In genomic region chr19:55086730-55087541, GRCh38 we compare ENCODE assay signal across 9 cellular contexts. TPM values are rescaled to one million over a fixed set of nuclear protein-coding genes. Genes with fewer than 3 reads are reported as not detected.
DNase-seq lines count a peak whose midpoint lies in the region; ATAC-seq and FAIRE-seq lines count a peak whose summit lies in the region.
"Had no signal": no experiment of that assay in that cellular context is flagged by ENCODE, and none has a peak within 500 bp of the region (broad histone marks: within the 10 kb centered on the region; RNA-seq: fewer than 3 reads in every experiment).

No MANE protein-coding gene starts in this region.

- H3K27me3 ChIP-seq in HUES6 (ENCODE audit: control insufficient read depth, insufficient read depth, low read length) (peaks cover 41% of the 10 kb centered on the region), ectodermal cell (ENCODE audit: control insufficient read depth, insufficient read depth, low read length, poor library complexity, severe bottlenecking) (peaks cover 46% of the 10 kb centered on the region), small intestine (ENCODE audit: control insufficient read depth in 2 of 2, insufficient read depth in 2 of 2, low read length in 2 of 2) (peaks cover 0 to 3% of the 10 kb centered on the region in 2 donors)

- no peaks in the 10 kb centered on the region for H3K9me3 ChIP-seq in HUES6 (ENCODE audit: control insufficient read depth, insufficient read depth, low read depth, low read length)
- no peaks in the 10 kb centered on the region for H3K9me3 ChIP-seq in ectodermal cell (ENCODE audit: control insufficient read depth, low read length)
- no peaks in the 10 kb centered on the region for H3K9me3 ChIP-seq in small intestine (ENCODE audit: control insufficient read depth, low read depth)

- H3K9ac ChIP-seq in HUES6 (ENCODE audit: low read length) = peak overlapping the region; percentile 32

- POLR2A ChIA-PET in activated CD4-positive, alpha-beta T cell treated with anti-CD3 and anti-CD28 coated beads, Interleukin-2, amount 10 ng/mL, durations not matched to agents 7 days and 5 days (lab: Charles Lee) = no interaction called here

- DNase-seq in Ammon's horn (ENCODE audit: low spot score) (peak; percentile 89), kidney glomerular epithelial cell (lab: John Stamatoyannopoulos, UW) (peak; percentile 85), small intestine (peak; percentile 80)
- DNase-seq in activated CD4-positive, alpha-beta T cell treated with anti-CD3 and anti-CD28 coated beads, Interleukin-2, amount 10 ng/mL, durations not matched to agents 7 days and 5 days = peak; percentile 40

- H3K4me1 Mint-ChIP-seq in activated CD4-positive, alpha-beta T cell treated with anti-CD3 and anti-CD28 coated beads, Interleukin-2, amount 10 ng/mL, durations not matched to agents 7 days and 5 days = peaks cover 30% of the 10 kb centered on the region

- peaks cover 5% of the 10 kb centered on the region for H3K9me3 Mint-ChIP-seq in activated CD4-positive, alpha-beta T cell treated with anti-CD3 and anti-CD28 coated beads, Interleukin-2, amount 10 ng/mL, durations not matched to agents 7 days and 5 days

- H3K27me3 Mint-ChIP-seq in activated CD4-positive, alpha-beta T cell treated with anti-CD3 and anti-CD28 coated beads, Interleukin-2, amount 10 ng/mL, durations not matched to agents 7 days and 5 days = peaks cover 45% of the 10 kb centered on the region

- FAIRE-seq in small intestine (lab: Jason Lieb, UNC) = no peak
- FAIRE-seq: GM18507 had no signal

- H3K27ac ChIP-seq in HUES6 (ENCODE audit: low read depth, low read length) (no peak overlapping the region), ectodermal cell (ENCODE audit: insufficient read depth, low read depth, low read length, poor library complexity, severe bottlenecking) (no peak overlapping the region), small intestine (ENCODE audit: low read depth in 1 of 2, low read length in 1 of 2) (no peak overlapping the region)

- 1% methylated on average over 74 of the region's 74 CpGs for WGBS in ectodermal cell, 2 experiments
- 1 to 9% (median 4%) methylated on average over 63 to 74 of the region's 74 CpGs for WGBS in small intestine, 3 donors

- H3K4me3 Mint-ChIP-seq in activated CD4-positive, alpha-beta T cell treated with anti-CD3 and anti-CD28 coated beads, Interleukin-2, amount 10 ng/mL, durations not matched to agents 7 days and 5 days = no peak overlapping the region

- H3K36me3 ChIP-seq in HUES6 (ENCODE audit: control insufficient read depth, insufficient read depth, low read length) (peaks cover 8% of the 10 kb centered on the region), ectodermal cell (ENCODE audit: control insufficient read depth, insufficient read depth, low read length) (peaks cover 5% of the 10 kb centered on the region), small intestine (ENCODE audit: control insufficient read depth in 2 of 2, insufficient read depth in 2 of 2, low read length in 2 of 2) (peaks cover 4 to 6% of the 10 kb centered on the region in 2 donors)

- ATAC-seq in GM21367 (IDR thresholded peaks at IDR 0.05; ENCODE audit: unreplicated experiment) (no peak), GM18511 (IDR thresholded peaks at IDR 0.05; ENCODE audit: unreplicated experiment) (no peak)

- peaks cover 32% of the 10 kb centered on the region for H3K4me1 ChIP-seq in HUES6 (ENCODE audit: control insufficient read depth, insufficient read depth, low read length)
- H3K4me1 ChIP-seq in ectodermal cell (ENCODE audit: control insufficient read depth, insufficient read depth, low read length) = peaks cover 20% of the 10 kb centered on the region
- H3K4me1 ChIP-seq in small intestine (ENCODE audit: control insufficient read depth in 2 of 2, insufficient read depth in 1 of 2, low read depth in 1 of 2, low read length in 1 of 2) = peaks cover 0 to 2% of the 10 kb centered on the region in 2 donors

- no peak overlapping the region for H3K27ac Mint-ChIP-seq in activated CD4-positive, alpha-beta T cell treated with anti-CD3 and anti-CD28 coated beads, Interleukin-2, amount 10 ng/mL, durations not matched to agents 7 days and 5 days

- H3K36me3 Mint-ChIP-seq in activated CD4-positive, alpha-beta T cell treated with anti-CD3 and anti-CD28 coated beads, Interleukin-2, amount 10 ng/mL, durations not matched to agents 7 days and 5 days (ENCODE audit: low read depth) = peaks cover 20% of the 10 kb centered on the region

- CTCF ChIA-PET in activated CD4-positive, alpha-beta T cell treated with anti-CD3 and anti-CD28 coated beads, Interleukin-2, amount 10 ng/mL, durations not matched to agents 7 days and 5 days (lab: Charles Lee) = interaction anchor here (0.7 to 1.3 kb wide), 2 partner anchors 31 to 74 kb away, joined by 3 read pairs; no protein-coding TSS in a partner anchor

- H3K4me3 ChIP-seq in HUES6 (ENCODE audit: low read depth, low read length) (peak overlapping the region; percentile 65), ectodermal cell (ENCODE audit: insufficient read depth, low read depth, low read length) (peak overlapping the region; percentile 74), small intestine (ENCODE audit: low read depth in 1 of 2, low read length in 2 of 2) (peak overlapping the region in 1 of 2 donors; percentile 7)

RNA-seq across cellular contexts. Expression of gene EPS8L1, which starts 11.3 kb away (rescaled TPM):
- 1 to 10 TPM; 3.2 to 5.5 TPM for total RNA-seq in activated CD4-positive, alpha-beta T cell treated with anti-CD3 and anti-CD28 coated beads, Interleukin-2, amount 10 ng/mL, durations not matched to agents 7 days and 5 days
- 8.1 TPM for polyA plus RNA-seq in ectodermal cell (2013, experiment 1 of 4)
- polyA plus RNA-seq in ectodermal cell (2013, experiment 2 of 4) = 14.5 TPM
- polyA plus RNA-seq in ectodermal cell (2013, experiment 3 of 4) = 12.1 TPM
- polyA plus RNA-seq in ectodermal cell (2013, experiment 4 of 4) = 8.8 TPM
- polyA plus RNA-seq in small intestine = 10 to 100 TPM; 17.2 to 23.8 (median 21.0) TPM

RNA-seq across cellular contexts. Expression of gene RDH13, which starts 24.0 kb away (rescaled TPM):
- 10 to 100 TPM; 15.0 to 15.6 TPM for total RNA-seq in activated CD4-positive, alpha-beta T cell treated with anti-CD3 and anti-CD28 coated beads, Interleukin-2, amount 10 ng/mL, durations not matched to agents 7 days and 5 days
- 9.8 TPM for polyA plus RNA-seq in ectodermal cell (2013, experiment 1 of 4)
- 8.7 TPM for polyA plus RNA-seq in ectodermal cell (2013, experiment 2 of 4)
- 6.6 TPM for polyA plus RNA-seq in ectodermal cell (2013, experiment 3 of 4)
- polyA plus RNA-seq in ectodermal cell (2013, experiment 4 of 4) = 7.1 TPM
- polyA plus RNA-seq in small intestine = 10 to 100 TPM; 21.3 to 28.4 (median 23.0) TPM

RNA-seq across cellular contexts. Expression of gene PPP1R12C, which starts 30.5 kb away (rescaled TPM):
- total RNA-seq in activated CD4-positive, alpha-beta T cell treated with anti-CD3 and anti-CD28 coated beads, Interleukin-2, amount 10 ng/mL, durations not matched to agents 7 days and 5 days = 100 to 1,000 TPM; 135 to 152 TPM
- polyA plus RNA-seq in ectodermal cell (2013, experiment 1 of 4) = 86.4 TPM
- polyA plus RNA-seq in ectodermal cell (2013, experiment 2 of 4) = 76.8 TPM
- polyA plus RNA-seq in ectodermal cell (2013, experiment 3 of 4) = 59.7 TPM
- 61.4 TPM for polyA plus RNA-seq in ectodermal cell (2013, experiment 4 of 4)
- 100 to 1,000 TPM in 2 of 3 donors, 10 to 100 TPM in 1; 96.6 to 192 (median 166) TPM for polyA plus RNA-seq in small intestine

RNA-seq across cellular contexts. Expression of gene GP6, which starts 48.9 kb away (rescaled TPM):
- under 1 TPM; 0.19 to 0.52 TPM for total RNA-seq in activated CD4-positive, alpha-beta T cell treated with anti-CD3 and anti-CD28 coated beads, Interleukin-2, amount 10 ng/mL, durations not matched to agents 7 days and 5 days
- polyA plus RNA-seq in ectodermal cell (2013, experiment 1 of 4) = not detected
- 0.09 TPM for polyA plus RNA-seq in ectodermal cell (2013, experiment 2 of 4)
- polyA plus RNA-seq in ectodermal cell (2013, experiment 3 of 4) = not detected
- polyA plus RNA-seq in ectodermal cell (2013, experiment 4 of 4) = 0.41 TPM
- under 1 TPM in 1 of 3 donors, not detected in 2; 0.15 TPM for polyA plus RNA-seq in small intestine
